Comparison of ENCODE assay signal across 1 cellular context in the genomic region with DNA sequence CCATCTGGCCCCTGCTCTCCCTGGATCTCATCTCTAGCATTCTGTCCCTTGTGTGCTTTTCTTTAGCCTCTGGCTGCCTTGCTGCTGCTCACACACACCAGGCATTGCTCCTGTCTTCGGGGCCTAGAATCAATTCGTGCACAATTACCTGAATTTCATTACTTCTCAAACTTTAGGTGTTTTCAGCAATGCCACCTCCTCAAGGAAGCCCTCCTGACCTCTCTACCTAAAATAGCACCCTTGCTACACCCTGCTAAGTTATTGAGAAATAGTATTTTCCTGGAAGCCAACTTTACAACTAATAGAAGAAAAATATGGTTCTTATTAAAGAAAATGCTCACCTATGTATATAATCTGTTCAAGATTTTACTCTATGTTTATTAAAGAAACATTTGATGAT.
TF ChIP-seq lines count a peak whose summit lies in the region.

No MANE protein-coding gene starts in this region.

TF ChIP-seq in H1, 55 proteins besides CTCF, POLR2A, EP300 and RAD21:
- TF ChIP-seq TEAD4 (IDR thresholded peaks at IDR 0.05; ENCODE audit: low read depth, low read length): no peak
